Comparison of ENCODE assay signal across 1 cellular context in the genomic region with DNA sequence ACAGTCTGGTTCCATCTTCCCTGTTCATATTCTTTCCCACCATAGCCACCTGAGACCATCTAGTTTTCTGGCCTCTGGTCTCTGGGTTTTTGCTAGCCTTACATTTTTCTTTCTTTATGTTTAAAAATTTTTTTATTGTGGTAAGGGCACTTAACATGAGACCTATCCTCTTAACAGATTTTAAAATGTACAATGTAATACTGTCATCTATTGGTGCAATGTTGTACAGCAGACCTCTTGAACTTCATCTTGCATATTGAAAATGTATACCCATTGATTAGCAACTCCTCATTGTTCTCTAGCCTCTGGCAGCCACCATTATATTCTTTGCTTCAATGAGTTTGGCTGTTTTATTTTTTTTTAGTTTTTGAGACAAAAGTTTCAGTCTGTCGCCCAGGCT.
TF ChIP-seq lines count a peak whose summit lies in the region.

No MANE protein-coding gene starts in this region.

TF ChIP-seq in IMR-90, 13 proteins besides CTCF, POLR2A, EP300 and RAD21 (continued from another document):
- TF ChIP-seq USF2 (IDR thresholded peaks at IDR 0.05; ENCODE audit: low read depth, low read length) (no peak), MAZ (IDR thresholded peaks at IDR 0.05; ENCODE audit: borderline replicate concordance, low read depth, low read length) (no peak), MAFK (IDR thresholded peaks at IDR 0.05; ENCODE audit: low read depth, low read length) (no peak), RFX5 (IDR thresholded peaks at IDR 0.05; ENCODE audit: low read depth, low read length) (no peak), FOS (IDR thresholded peaks at IDR 0.05; ENCODE audit: low read depth, low read length) (no peak), NFE2L2 (IDR thresholded peaks at IDR 0.05; ENCODE audit: low read depth, low read length) (no peak), MXI1 (IDR thresholded peaks at IDR 0.05; ENCODE audit: borderline replicate concordance, low read depth, low read length) (no peak), RCOR1 (IDR thresholded peaks at IDR 0.05; ENCODE audit: insufficient replicate concordance, low read length) (no peak)
